10 cellular contexts compared by ENCODE assay signal in genomic region chr2:26946841-26947784, GRCh38.
A peak's percentile ranks its signal among the peaks of the same experiment; 100 is the strongest.
DNase-seq lines count a peak whose midpoint lies in the region; ATAC-seq and TF ChIP-seq lines count a peak whose summit lies in the region.
"Had no signal": no experiment of that assay in that cellular context is flagged by ENCODE, and none has a peak within 500 bp of the region (broad histone marks: within the 10 kb centered on the region; RNA-seq: fewer than 3 reads in every experiment).

No MANE protein-coding gene starts in this region.

- no peak overlapping the region for H3K4me3 Mint-ChIP-seq in nephron progenitor cell
- H3K4me3 Mint-ChIP-seq: effector memory CD8-positive, alpha-beta T cell had no signal

- peak overlapping the region; percentile 72 for H3K27ac Mint-ChIP-seq in nephron progenitor cell
- H3K27ac Mint-ChIP-seq: effector memory CD8-positive, alpha-beta T cell had no signal

- H3K36me3 Mint-ChIP-seq in nephron progenitor cell (ENCODE audit: low read depth) = peaks cover 16% of the 10 kb centered on the region

- H3K27me3 Mint-ChIP-seq in nephron progenitor cell (ENCODE audit: low read depth, poor library complexity) = peaks cover 11% of the 10 kb centered on the region

- no peaks in the 10 kb centered on the region for H3K9me3 Mint-ChIP-seq in nephron progenitor cell
- H3K9me3 Mint-ChIP-seq: effector memory CD8-positive, alpha-beta T cell had no signal

- ATAC-seq in HG02678 (IDR thresholded peaks at IDR 0.05; ENCODE audit: unreplicated experiment) (no peak), HG03108 (IDR thresholded peaks at IDR 0.05; ENCODE audit: unreplicated experiment) (no peak), HG02763 (IDR thresholded peaks at IDR 0.05; ENCODE audit: unreplicated experiment) (no peak)
- ATAC-seq: effector memory CD8-positive, alpha-beta T cell had no signal

- DNase-seq in DMS53 (lab: John Stamatoyannopoulos, UW) (peak; percentile 82), NCI-H226 (peak; percentile 12), dedifferentiated amniotic fluid mesenchymal stem cell (ENCODE audit: extremely low spot score) (peak; percentile 18), nephron progenitor cell (no peak), NCI-H2227 treated with DMSO at 0.1 percent for 48 hours (lab: John Stamatoyannopoulos, UW) (no peak)
- DNase-seq: effector memory CD8-positive, alpha-beta T cell; stimulated activated CD4-positive, alpha-beta T cell treated with anti-CD3 and anti-CD28 coated beads, Interleukin-1b, Interleukin-23, amount 100 ng/mL, for 48 hours had no signal

- TF ChIP-seq CTCF in nephron progenitor cell (IDR thresholded peaks at IDR 0.05) = no peak

- H3K4me1 Mint-ChIP-seq in nephron progenitor cell = peaks cover 30% of the 10 kb centered on the region

Comparison
In these comparisons a context has a peak if more than half of its experiments do, and no peak if none do; other contexts are left out.
1. DNase-seq: peak in DMS53 (single experiment), NCI-H226 (single experiment) and dedifferentiated amniotic fluid mesenchymal stem cell (single experiment); none in nephron progenitor cell (single experiment) and NCI-H2227 treated with DMSO at 0.1 percent for 48 hours (single experiment).